In the genomic region with DNA sequence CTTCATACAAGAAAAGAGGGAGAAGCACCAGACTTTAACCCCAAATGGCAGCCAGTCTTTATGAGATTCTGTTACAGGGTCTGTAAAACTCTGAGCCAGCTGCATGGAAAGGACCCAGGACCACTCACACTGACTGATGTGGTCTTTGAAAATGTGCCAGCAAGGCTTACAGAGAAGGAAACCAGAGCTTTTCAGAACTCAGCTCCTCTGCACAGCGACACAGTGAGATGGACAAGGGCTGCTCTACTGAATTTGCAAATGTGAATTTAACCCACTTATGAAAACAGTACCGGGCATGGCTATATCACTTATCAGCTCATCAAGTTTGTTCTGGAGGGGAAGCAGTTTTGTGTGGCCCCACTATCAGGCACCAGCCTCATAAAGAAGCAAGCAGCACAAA, we compare ENCODE assay signal across 8 cellular contexts.
DNase-seq lines count a peak whose midpoint lies in the region; ATAC-seq and TF ChIP-seq lines count a peak whose summit lies in the region.

No MANE protein-coding gene starts in this region.

- peaks cover 46% of the 10 kb centered on the region for H3K4me1 Mint-ChIP-seq in brain

- no peak overlapping the region for H3K4me3 Mint-ChIP-seq in brain

- peaks cover 8% of the 10 kb centered on the region; the same call in 1 of the 2 replicates for H3K4me1 ChIP-seq in MM.1S (ENCODE audit: low read length)
- peaks cover 12 to 32% of the 10 kb centered on the region in 2 donors for H3K4me1 ChIP-seq in muscle layer of duodenum (ENCODE audit: control insufficient read depth in 1 of 2, insufficient read depth in 2 of 2, low read length in 2 of 2)

- TF ChIP-seq CTCF in AG04450 (IDR thresholded peaks at IDR 0.05; ENCODE audit: low read depth, low read length) = no peak
- TF ChIP-seq CTCF in MM.1S (IDR thresholded peaks at IDR 0.05; ENCODE audit: low read length) = no peak
- no peak for TF ChIP-seq CTCF in brain (conservative IDR thresholded peaks at IDR 0.05)

- peak overlapping the region in 3 of 5 experiments; percentile 45 to 72 (median 56) for H3K27ac Mint-ChIP-seq in brain

- no peaks in the 10 kb centered on the region for H3K9me2 ChIP-seq in MM.1S (replicated peaks; ENCODE audit: insufficient read depth, low read length)

- H3K27ac ChIP-seq in AG04450 (ENCODE audit: low read depth, low read length) (peak overlapping the region; percentile 34), MM.1S (ENCODE audit: low read length) (peak overlapping the region; percentile 44; the same call in 1 of the 2 replicates), muscle layer of duodenum (ENCODE audit: low read length) (peak overlapping the region; percentile 88)

- intact Hi-C loops in posterior vena cava (cut with DNase I) = loop anchor here in 1 of 2 donors (5.0 kb wide), 1 partner anchor 53 kb away; no protein-coding TSS in a partner anchor

- peak overlapping the region; percentile 97 for H2AFZ ChIP-seq in MM.1S (ENCODE audit: low read length)

- CTCF ChIA-PET in AG04450 (lab: Charles Lee) = interaction anchor here (0.5 kb wide), 1 partner anchor 86 kb away, joined by 12 read pairs; no protein-coding TSS in a partner anchor

- H3K4me3 ChIP-seq in AG04450 (ENCODE audit: low read depth, low read length) (no peak overlapping the region; the same call in 1 of the 2 replicates), MM.1S (ENCODE audit: low read length) (peak overlapping the region; percentile 41; the same call in 1 of the 2 replicates), muscle layer of duodenum (ENCODE audit: low read depth in 1 of 2, low read length in 2 of 2) (peak overlapping the region; percentile 23 to 41)

- peaks cover 0 to 5% (median 0%) of the 10 kb centered on the region in 5 experiments for H3K9me3 Mint-ChIP-seq in brain

- H3K9me3 ChIP-seq in AG04450 (ENCODE audit: control insufficient read depth, insufficient read depth, low read length) (no peaks in the 10 kb centered on the region), MM.1S (replicated peaks; ENCODE audit: insufficient read depth, low read length) (no peaks in the 10 kb centered on the region), muscle layer of duodenum (ENCODE audit: control insufficient read depth in 1 of 2, low read length in 2 of 2) (no peaks in the 10 kb centered on the region)

- H3K4me2 ChIP-seq in MM.1S (ENCODE audit: low read depth, low read length) = peak overlapping the region; percentile 73

- H3K27me3 ChIP-seq in AG04450 (ENCODE audit: control insufficient read depth, insufficient read depth, low read length) = no peaks in the 10 kb centered on the region
- no peaks in the 10 kb centered on the region for H3K27me3 ChIP-seq in MM.1S (replicated peaks; ENCODE audit: insufficient read depth, low read length)
- no peaks in the 10 kb centered on the region for H3K27me3 ChIP-seq in muscle layer of duodenum (ENCODE audit: low read depth, low read length)

- H3F3A ChIP-seq in MM.1S (ENCODE audit: insufficient read depth, low read length) = no peaks in the 10 kb centered on the region

- H3K79me2 ChIP-seq in MM.1S (ENCODE audit: low read length) = no peaks in the 10 kb centered on the region

- DNase-seq in AG04450 (ENCODE audit: low read depth, low spot score) (no peak), MM.1S (no peak), posterior vena cava (ENCODE audit: low spot score) (no peak)

- no peaks in the 10 kb centered on the region for H4K20me1 ChIP-seq in MM.1S (ENCODE audit: insufficient read depth, low read length)

- no peak for ATAC-seq in HG03354 (IDR thresholded peaks at IDR 0.05; ENCODE audit: poor library complexity, severe bottlenecking, unreplicated experiment)
- ATAC-seq in HG02763 (IDR thresholded peaks at IDR 0.05; ENCODE audit: unreplicated experiment) = no peak
- no peak for ATAC-seq in HG02885 (IDR thresholded peaks at IDR 0.05; ENCODE audit: poor library complexity, unreplicated experiment)

- peaks cover 12% of the 10 kb centered on the region for H3K27me3 Mint-ChIP-seq in brain

- peak overlapping the region; percentile 31; the same call in 1 of the 2 replicates for H3K9ac ChIP-seq in MM.1S (ENCODE audit: low read length)

- H3K36me3 ChIP-seq in MM.1S (replicated peaks; ENCODE audit: insufficient read depth, low read length) (no peaks in the 10 kb centered on the region), muscle layer of duodenum (ENCODE audit: control insufficient read depth in 1 of 2, insufficient read depth in 2 of 2, low read length in 2 of 2) (no peaks in the 10 kb centered on the region)

- POLR2A ChIA-PET in AG04450 (lab: Yijun Ruan, JAX) = no interaction called here

- no peaks in the 10 kb centered on the region for H3K36me3 Mint-ChIP-seq in brain

Comparison
In these comparisons a context has a peak if more than half of its experiments do, and no peak if none do; other contexts are left out.
1. H3K27ac ChIP-seq: peak in every context shown above with its lines; median percentile 88 in muscle layer of duodenum; 44 in MM.1S; 34 in AG04450.